In the genomic region with DNA sequence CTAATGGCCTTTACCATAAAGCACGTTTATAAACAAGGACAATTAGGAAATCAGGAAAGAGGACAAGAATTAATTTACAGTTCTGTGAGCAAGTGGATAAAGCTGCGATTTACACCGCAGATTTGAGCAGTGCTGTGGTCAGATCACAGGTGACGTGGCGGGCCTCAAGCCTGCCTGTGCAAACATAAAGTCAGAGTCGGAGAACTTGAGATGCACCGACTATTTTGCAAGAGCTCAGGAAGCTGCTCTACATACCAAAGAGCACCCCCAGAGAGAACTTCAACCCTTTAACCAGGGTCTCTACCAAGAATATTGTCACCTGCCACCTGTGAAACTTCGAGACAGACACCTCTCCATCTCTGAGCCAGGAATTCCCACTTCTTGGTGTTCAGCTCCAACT, we compare ENCODE assay signal across 11 cellular contexts. TPM values are rescaled to one million over a fixed set of nuclear protein-coding genes. Genes with fewer than 3 reads are reported as not detected.
"Had no signal": no experiment of that assay in that cellular context is flagged by ENCODE, and none has a peak within 500 bp of the region (broad histone marks: within the 10 kb centered on the region; RNA-seq: fewer than 3 reads in every experiment).

No MANE protein-coding gene starts in this region.

- H3K4me1 ChIP-seq: uterus had no signal

- ATAC-seq: activated CD8-positive, alpha-beta memory T cell treated with anti-CD3 and anti-CD28 coated beads, Interleukin-2, amount 10 ng/mL, durations not matched to agents 7 days and 5 days; activated T-cell treated with anti-CD3 and anti-CD28 coated beads, Interleukin-2, amount 50 U/mL, for 4 hours; esophagus mucosa; left ventricle myocardium superior had no signal

- DNase-seq: activated CD4-positive, alpha-beta T cell treated with anti-CD3 and anti-CD28 coated beads, Interleukin-2, amount 50 U/mL, for 4 hours; activated CD4-positive, CD25-positive, alpha-beta regulatory T cell treated with anti-CD3 and anti-CD28 coated beads, Interleukin-2, amount 50 U/mL, for 72 hours; activated CD8-positive, alpha-beta memory T cell treated with anti-CD3 and anti-CD28 coated beads, Interleukin-2, amount 10 ng/mL, durations not matched to agents 7 days and 5 days; activated gamma-delta T cell; activated naive CD8-positive, alpha-beta T cell treated with anti-CD3 and anti-CD28 coated beads for 36 hours; activated T-cell treated with anti-CD3 and anti-CD28 coated beads, Interleukin-2, amount 50 U/mL, for 4 hours; glutamatergic neuron; left ventricle myocardium superior; stimulated activated CD4-positive, alpha-beta T cell treated with anti-CD3 and anti-CD28 coated beads, Interleukin-4, amount 100 ng/mL, for 24 hours; uterus had no signal

- H3K27me3 ChIP-seq: uterus had no signal

- H3K27ac ChIP-seq: uterus had no signal

- H3K4me3 ChIP-seq: uterus had no signal

- H3K36me3 ChIP-seq: uterus had no signal

- H3K9me3 ChIP-seq: uterus had no signal

RNA-seq across cellular contexts. Expression of a gene that starts 35.7 kb away (rescaled TPM):
- total RNA-seq: activated CD8-positive, alpha-beta memory T cell treated with anti-CD3 and anti-CD28 coated beads, Interleukin-2, amount 10 ng/mL, durations not matched to agents 7 days and 5 days; activated naive CD8-positive, alpha-beta T cell treated with anti-CD3 and anti-CD28 coated beads for 36 hours had no signal
